9 cellular contexts compared by ENCODE assay signal in genomic region chr11:12430912-12431311, GRCh38. TPM values are rescaled to one million over a fixed set of nuclear protein-coding genes. Genes with fewer than 3 reads are reported as not detected.
DNase-seq lines count a peak whose midpoint lies in the region; ATAC-seq, FAIRE-seq and TF ChIP-seq lines count a peak whose summit lies in the region.
"Had no signal": no experiment of that assay in that cellular context is flagged by ENCODE, and none has a peak within 500 bp of the region (broad histone marks: within the 10 kb centered on the region; RNA-seq: fewer than 3 reads in every experiment).

No MANE protein-coding gene starts in this region.

- H3K9me3 Mint-ChIP-seq in nephron = no peaks in the 10 kb centered on the region
- H3K9me3 Mint-ChIP-seq: activated CD4-positive, alpha-beta T cell treated with anti-CD3 and anti-CD28 coated beads, Interleukin-2, amount 10 ng/mL, durations not matched to agents 24 days and 14 days had no signal

- no peaks in the 10 kb centered on the region for H3K27me3 Mint-ChIP-seq in nephron (ENCODE audit: low read depth)

- peaks cover 60% of the 10 kb centered on the region for H3K4me1 Mint-ChIP-seq in nephron
- H3K4me1 Mint-ChIP-seq: activated CD4-positive, alpha-beta T cell treated with anti-CD3 and anti-CD28 coated beads, Interleukin-2, amount 10 ng/mL, durations not matched to agents 24 days and 14 days had no signal

- in situ Hi-C loops in KBM-7 (cut with MboI; ENCODE audit: low pct_unique_long_range_greater_than_20kb, low sequenced_read_pairs) = no loop called here

- no peak for TF ChIP-seq EP300 in A549 (IDR thresholded peaks at IDR 0.05)

- no peaks in the 10 kb centered on the region for H3K36me3 Mint-ChIP-seq in nephron (ENCODE audit: low read depth)

- TF ChIP-seq CTCF in A549 (IDR thresholded peaks at IDR 0.05) = no peak
- no peak for TF ChIP-seq CTCF in nephron (IDR thresholded peaks at IDR 0.05; ENCODE audit: unreplicated experiment in 3 of 3)

- 44% methylated on average over 4 of the region's 4 CpGs for WGBS in A549 (ENCODE audit: missing lambda C conversion rate)

- no peak overlapping the region for H3K4me3 ChIP-seq in A549

- no peaks in the 10 kb centered on the region for H3K9me3 ChIP-seq in A549

- no peak for FAIRE-seq in A549 (lab: Jason Lieb, UNC)

- H3K4me2 ChIP-seq in A549 = peak overlapping the region; percentile 71

- CTCF ChIA-PET in A549 (lab: Yijun Ruan, JAX) = interaction anchor here (0.7 to 1.5 kb wide), 2 partner anchors 17 to 169 kb away, joined by 3 to 4 read pairs; no protein-coding TSS in a partner anchor

- no peak for TF ChIP-seq POLR2A in A549 (IDR thresholded peaks at IDR 0.05; ENCODE audit: low read length)

- DNase-seq in A549 (ENCODE audit: low read depth in 1 of 2, low spot score in 1 of 2) (peak; percentile 13 to 29), RPMI7951 (ENCODE audit: low read depth) (peak; percentile 89), fibroblast of peridontal ligament (ENCODE audit: extremely low read depth) (peak; percentile 94), KBM-7 (no peak), NCI-H1930 (lab: John Stamatoyannopoulos, UW) (no peak), GM19238 (ENCODE audit: insufficient read length, low spot score) (no peak)
- DNase-seq in activated naive CD4-positive, alpha-beta T cell treated with Interleukin-2 at 50 U/mL for 16 hours = no peak
- DNase-seq: activated CD4-positive, alpha-beta T cell treated with anti-CD3 and anti-CD28 coated beads, Interleukin-2, amount 10 ng/mL, durations not matched to agents 24 days and 14 days had no signal

- H3K4me1 ChIP-seq in A549 = peaks cover 24% of the 10 kb centered on the region

- no peak for TF ChIP-seq RAD21 in A549 (conservative IDR thresholded peaks at IDR 0.05 in 1 of 2, IDR thresholded peaks at IDR 0.05 in 1 of 2)

- peak; percentile 82 to 88; a peak in 5 of 6 replicates for ATAC-seq in A549

- peak overlapping the region; percentile 32 to 90 (median 74) for H3K27ac Mint-ChIP-seq in nephron
- H3K27ac Mint-ChIP-seq: activated CD4-positive, alpha-beta T cell treated with anti-CD3 and anti-CD28 coated beads, Interleukin-2, amount 10 ng/mL, durations not matched to agents 24 days and 14 days had no signal

- POLR2A ChIA-PET in A549 (lab: Yijun Ruan, JAX) = no interaction called here

- H3K27ac ChIP-seq in A549 = peak overlapping the region in 1 of 2 experiments; percentile 35; a peak in 4 of 6 replicates

- peak overlapping the region in 2 of 3 experiments; percentile 4 to 24 for H3K4me3 Mint-ChIP-seq in nephron
- H3K4me3 Mint-ChIP-seq: activated CD4-positive, alpha-beta T cell treated with anti-CD3 and anti-CD28 coated beads, Interleukin-2, amount 10 ng/mL, durations not matched to agents 24 days and 14 days had no signal

TF ChIP-seq in A549, 52 proteins besides CTCF, POLR2A, EP300 and RAD21:
- TF ChIP-seq USF2 (IDR thresholded peaks at IDR 0.05) (no peak), EHMT2 (IDR thresholded peaks at IDR 0.05; ENCODE audit: low read depth) (no peak), E2F6 (IDR thresholded peaks at IDR 0.05; ENCODE audit: borderline replicate concordance, low read depth) (0 out of 2 replicates have a peak, but pooled peaks have one; percentile 21), FOSL2 (IDR thresholded peaks at IDR 0.05) (no peak), FOSL2 (CRISPR knock-in tag; IDR thresholded peaks at IDR 0.05) (no peak), TFCP2L1 (CRISPR knock-in tag; IDR thresholded peaks at IDR 0.05) (no peak), MAZ (IDR thresholded peaks at IDR 0.05; ENCODE audit: borderline replicate concordance, low read depth, low read length) (no peak), RFX5 (IDR thresholded peaks at IDR 0.05) (no peak), CEBPB (IDR thresholded peaks at IDR 0.05) (peak in 1 of 2 experiments; percentile 64; a peak in 2 of 4 replicates), PHF8 (IDR thresholded peaks at IDR 0.05; ENCODE audit: borderline replicate concordance, low read depth) (no peak), NPAS2 (CRISPR knock-in tag; IDR thresholded peaks at IDR 0.05; ENCODE audit: borderline replicate concordance) (no peak)

RNA-seq across cellular contexts. Expression of gene PARVA, which starts 53.5 kb away (rescaled TPM):
- polyA plus RNA-seq in A549 (2011; rRNA removed) (24.8 and 25.5 TPM in 2 replicates), A549 (2017; fragmentation: RNase III; extraction: RNeasy Plus Mini Kit Qiagen cat#74134 plus additional on column Dnase treatment) (26.1 to 29.2 TPM (median 26.9 TPM) in 3 replicates)
- polyA plus RNA-seq in A549 (2012; cell fraction: cytosol; rRNA removed) = 11.6 and 13.6 TPM in 2 replicates
- 6.9 and 9.4 TPM in 2 replicates for polyA plus RNA-seq in A549 (2012; cell fraction: nucleus; rRNA removed)
- 25.5 and 26.8 TPM in 2 replicates for polyA minus RNA-seq in A549 (2011; rRNA and poly(A)+ RNA removed)
- 31.1 and 47.8 TPM in 2 replicates for total RNA-seq in RPMI7951 (2014; rRNA removed; shearing (Covaris generic))
- total RNA-seq: activated CD4-positive, alpha-beta T cell treated with anti-CD3 and anti-CD28 coated beads, Interleukin-2, amount 10 ng/mL, durations not matched to agents 24 days and 14 days had no signal

Comparison
In these comparisons a context has a peak if more than half of its experiments do, and no peak if none do; other contexts are left out.
1. DNase-seq: peak in A549 (2 of 2), RPMI7951 (single experiment) and fibroblast of peridontal ligament (single experiment); none in activated naive CD4-positive, alpha-beta T cell treated with Interleukin-2 at 50 U/mL for 16 hours (single experiment), KBM-7 (single experiment), NCI-H1930 (0 of 2) and GM19238 (single experiment).